In genomic region chr16:47461598-47462266, GRCh38 we compare ENCODE assay signal across 8 cellular contexts. TPM values are rescaled to one million over a fixed set of nuclear protein-coding genes. Genes with fewer than 3 reads are reported as not detected.
DNase-seq lines count a peak whose midpoint lies in the region; ATAC-seq, FAIRE-seq and TF ChIP-seq lines count a peak whose summit lies in the region.

No MANE protein-coding gene starts in this region.

- no peak for ATAC-seq in T-helper 17 cell

- peaks cover 31% of the 10 kb centered on the region for H3K4me1 ChIP-seq in endothelial cell of umbilical vein (ENCODE audit: control insufficient read depth, extremely low read depth, insufficient read depth, low read length)

- DNase-seq in Ammon's horn (ENCODE audit: low spot score): peak; percentile 15
- peak; percentile 6 for DNase-seq in GM12891 (ENCODE audit: insufficient read length, low spot score)
- peak; percentile 81 for DNase-seq in HT-29 (ENCODE audit: low spot score)
- DNase-seq in T-helper 17 cell: no peak
- DNase-seq in endothelial cell of umbilical vein (ENCODE audit: low read depth, low spot score): peak; percentile 71
- DNase-seq in mesothelial cell of epicardium (ENCODE audit: low spot score in 2 of 2, unreplicated experiment in 2 of 2): no peak
- no peak for DNase-seq in type B pancreatic cell (ENCODE audit: extremely low spot score, unreplicated experiment)
- no peak for DNase-seq in NCI-H128 (lab: John Stamatoyannopoulos, UW; ENCODE audit: unreplicated experiment)

- H3K27ac Mint-ChIP-seq in T-helper 17 cell: peak overlapping the region; percentile 99
- peak overlapping the region; percentile 96 for H3K27ac Mint-ChIP-seq in mesothelial cell of epicardium
- peak overlapping the region; percentile 96 for H3K27ac Mint-ChIP-seq in type B pancreatic cell

- peak overlapping the region; percentile 67 to 99 (median 77) for H3K4me3 ChIP-seq in endothelial cell of umbilical vein (replicated peaks in 1 of 3; ENCODE audit: insufficient read depth in 1 of 3, low read depth in 1 of 3, low read length in 3 of 3)

- no peaks in the 10 kb centered on the region for H3K9me3 Mint-ChIP-seq in mesothelial cell of epicardium
- H3K9me3 Mint-ChIP-seq in type B pancreatic cell: no peaks in the 10 kb centered on the region

- POLR2A ChIA-PET in endothelial cell of umbilical vein (lab: Charles Lee): interaction anchor here (0.9 kb wide), 2 partner anchors 10 to 317 kb away, joined by 3 read pairs; no protein-coding TSS in a partner anchor

- peak overlapping the region; percentile 94 for H2AFZ ChIP-seq in endothelial cell of umbilical vein (ENCODE audit: low read depth, low read length)

- H3K27me3 ChIP-seq in endothelial cell of umbilical vein (ENCODE audit: control insufficient read depth in 2 of 2, insufficient read depth in 2 of 2, low read length in 2 of 2): no peaks in the 10 kb centered on the region

- H3K9me1 ChIP-seq in endothelial cell of umbilical vein (replicated peaks; ENCODE audit: control insufficient read depth, extremely low read depth, insufficient read depth, low read length): no peaks in the 10 kb centered on the region

- TF ChIP-seq CTCF in endothelial cell of umbilical vein (IDR thresholded peaks at IDR 0.05; ENCODE audit: extremely low read depth in 1 of 2, insufficient read depth in 1 of 2, low read depth in 1 of 2, low read length in 2 of 2) (no peak), mesothelial cell of epicardium (IDR thresholded peaks at IDR 0.05; ENCODE audit: unreplicated experiment) (no peak), type B pancreatic cell (conservative IDR thresholded peaks at IDR 0.05) (peak; percentile 18)

- intact Hi-C loops in endothelial cell of umbilical vein (cut with micrococcal nuclease): loop anchor here (1.0 to 10.0 kb wide), 7 partner anchors 181 to 696 kb away; partner anchors contain the start of genes ABCC12 and NETO2

- H3K9me3 ChIP-seq in T-helper 17 cell (ENCODE audit: control insufficient read depth, low read length, poor library complexity, severe bottlenecking) (no peaks in the 10 kb centered on the region), endothelial cell of umbilical vein (replicated peaks; ENCODE audit: control insufficient read depth, insufficient read depth, low read length) (no peaks in the 10 kb centered on the region)

- H3K9ac ChIP-seq in endothelial cell of umbilical vein (replicated peaks; ENCODE audit: extremely low read depth, insufficient read depth, low read length): peak overlapping the region; percentile 97

- H3K4me3 Mint-ChIP-seq in T-helper 17 cell (peak overlapping the region; percentile 98), mesothelial cell of epicardium (peak overlapping the region; percentile 90), type B pancreatic cell (peak overlapping the region; percentile 95)

- FAIRE-seq in GM12891 (lab: Jason Lieb, UNC) (no peak), endothelial cell of umbilical vein (lab: Jason Lieb, UNC) (peak; percentile 80)

- no peaks in the 10 kb centered on the region for H3K27me3 Mint-ChIP-seq in T-helper 17 cell
- H3K27me3 Mint-ChIP-seq in mesothelial cell of epicardium (ENCODE audit: low read depth): no peaks in the 10 kb centered on the region
- no peaks in the 10 kb centered on the region for H3K27me3 Mint-ChIP-seq in type B pancreatic cell

- no peaks in the 10 kb centered on the region for H4K20me1 ChIP-seq in endothelial cell of umbilical vein (replicated peaks; ENCODE audit: control insufficient read depth, extremely low read depth, insufficient read depth, low read length)

- H3K36me3 Mint-ChIP-seq in T-helper 17 cell (ENCODE audit: low read depth) (peaks cover 12% of the 10 kb centered on the region), mesothelial cell of epicardium (peaks cover 3% of the 10 kb centered on the region), type B pancreatic cell (peaks cover 12% of the 10 kb centered on the region)

- peaks cover 38% of the 10 kb centered on the region for H3K4me1 Mint-ChIP-seq in T-helper 17 cell
- peaks cover 31% of the 10 kb centered on the region for H3K4me1 Mint-ChIP-seq in mesothelial cell of epicardium
- H3K4me1 Mint-ChIP-seq in type B pancreatic cell (ENCODE audit: unreplicated experiment): peaks cover 37% of the 10 kb centered on the region

- peaks cover 22% of the 10 kb centered on the region for H3K79me2 ChIP-seq in endothelial cell of umbilical vein (ENCODE audit: control insufficient read depth, insufficient read depth, low read length)

- TSS peak; percentile 49 for BruUV-seq in endothelial cell of umbilical vein (replicated peaks; lab: Mats Ljungman, UMichigan)

- H3K27ac ChIP-seq in endothelial cell of umbilical vein (ENCODE audit: insufficient read depth, low read depth, low read length): peak overlapping the region; percentile 99

- peak overlapping the region; percentile 97 for H3K4me2 ChIP-seq in endothelial cell of umbilical vein (ENCODE audit: insufficient read depth, low read length)

- TF ChIP-seq POLR2A in GM12891 (IDR thresholded peaks at IDR 0.05; ENCODE audit: low read depth, low read length) (no peak), endothelial cell of umbilical vein (IDR thresholded peaks at IDR 0.05; ENCODE audit: low read depth, low read length) (no peak)

- CTCF ChIA-PET in endothelial cell of umbilical vein (lab: Charles Lee): interaction anchor here (1.1 to 2.3 kb wide), 5 partner anchors 318 to 703 kb away, joined by 3 to 10 read pairs (median 8); partner anchors contain the start of gene NETO2

- dilution Hi-C loops in endothelial cell of umbilical vein (cut with MboI; ENCODE audit: extremely low pct_ligation_motif_present, low sequenced_read_pairs): no loop called here

- no peaks in the 10 kb centered on the region for H3K36me3 ChIP-seq in endothelial cell of umbilical vein (ENCODE audit: control insufficient read depth in 2 of 2, extremely low read depth in 1 of 2, insufficient read depth in 2 of 2, low read length in 2 of 2)

TF ChIP-seq in GM12891, 5 proteins besides CTCF, POLR2A, EP300 and RAD21:
- TF ChIP-seq PAX5 (IDR thresholded peaks at IDR 0.05; ENCODE audit: insufficient read depth, low read length, severe bottlenecking) (no peak), TAF1 (IDR thresholded peaks at IDR 0.05; ENCODE audit: low read depth, low read length) (no peak), POU2F2 (IDR thresholded peaks at IDR 0.05; ENCODE audit: low read depth, low read length) (no peak), POLR2AphosphoS5 (IDR thresholded peaks at IDR 0.05; ENCODE audit: low read depth, low read length) (no peak), SPI1 (IDR thresholded peaks at IDR 0.05; ENCODE audit: low read depth, low read length) (no peak)

TF ChIP-seq in endothelial cell of umbilical vein, 7 proteins besides CTCF, POLR2A, EP300 and RAD21:
- TF ChIP-seq EZH2 (IDR thresholded peaks at IDR 0.05; ENCODE audit: borderline replicate concordance, low read depth, low read length, severe bottlenecking): no peak
- TF ChIP-seq POLR2AphosphoS5 (IDR thresholded peaks at IDR 0.05; ENCODE audit: insufficient read depth, low read depth, low read length): no peak
- TF ChIP-seq MYC (IDR thresholded peaks at IDR 0.05; ENCODE audit: low read depth, low read length): no peak
- no peak for TF ChIP-seq GATA2 (IDR thresholded peaks at IDR 0.05; ENCODE audit: insufficient read depth, insufficient read length, low read depth, low read length)
- TF ChIP-seq JUN (IDR thresholded peaks at IDR 0.05; ENCODE audit: borderline replicate concordance, insufficient read depth, insufficient read length, low read depth): no peak
- no peak for TF ChIP-seq MAX (IDR thresholded peaks at IDR 0.05; ENCODE audit: insufficient read depth, insufficient read length)
- no peak for TF ChIP-seq FOS (IDR thresholded peaks at IDR 0.05; ENCODE audit: borderline replicate concordance, insufficient read depth, low read length)

RNA-seq across cellular contexts. Expression of gene PHKB, which starts 0.6 kb away (rescaled TPM):
- 16.2 TPM for polyA plus RNA-seq in GM12891 (2012; ENCODE audit: low read depth, missing spikeins)
- 19.3 and 24.9 TPM in 2 replicates for total RNA-seq in HT-29 (2014; rRNA removed; shearing (Covaris generic))
- total RNA-seq in T-helper 17 cell (10 to 100 TPM; 56.2 to 59.5 TPM), endothelial cell of umbilical vein (60.9 and 61.0 TPM in 2 replicates), mesothelial cell of epicardium (63.1 to 68.1 TPM (median 64.8 TPM) in 3 replicates), type B pancreatic cell (ENCODE audit: low replicate concordance) (72.9 and 76.1 TPM in 2 replicates)
- polyA plus RNA-seq in endothelial cell of umbilical vein: 23.4 and 30.1 TPM in 2 replicates
- 28.7 and 28.9 TPM in 2 replicates for polyA plus RNA-seq in endothelial cell of umbilical vein (2011; cell fraction: cytosol; rRNA removed)
- 93.7 and 111 TPM in 2 replicates for polyA plus RNA-seq in endothelial cell of umbilical vein (2011; cell fraction: nucleus; rRNA removed)
- polyA plus RNA-seq in endothelial cell of umbilical vein (2012): 29.6 and 30.7 TPM in 2 replicates
- 92.2 and 112 TPM in 2 replicates for polyA minus RNA-seq in endothelial cell of umbilical vein
- 26.2 TPM for polyA minus RNA-seq in endothelial cell of umbilical vein (2011; cell fraction: cytosol; rRNA and poly(A)+ RNA removed)
- polyA minus RNA-seq in endothelial cell of umbilical vein (2011; cell fraction: nucleus; rRNA and poly(A)+ RNA removed): 169 and 223 TPM in 2 replicates

RNA-seq across cellular contexts. Expression of gene ITFG1, which starts 0.9 kb away (rescaled TPM):
- polyA plus RNA-seq in GM12891 (2012; ENCODE audit: low read depth, missing spikeins): 18.0 TPM
- 10.4 and 11.3 TPM in 2 replicates for total RNA-seq in HT-29 (2014; rRNA removed; shearing (Covaris generic))
- total RNA-seq in T-helper 17 cell: 10 to 100 TPM; 27.6 to 29.5 TPM
- total RNA-seq in endothelial cell of umbilical vein: 38.0 and 44.2 TPM in 2 replicates
- polyA plus RNA-seq in endothelial cell of umbilical vein: 31.6 and 32.1 TPM in 2 replicates
- polyA plus RNA-seq in endothelial cell of umbilical vein (2011; cell fraction: cytosol; rRNA removed): 37.1 and 48.7 TPM in 2 replicates
- 24.4 and 28.7 TPM in 2 replicates for polyA plus RNA-seq in endothelial cell of umbilical vein (2011; cell fraction: nucleus; rRNA removed)
- 46.7 and 51.9 TPM in 2 replicates for polyA plus RNA-seq in endothelial cell of umbilical vein (2012)
- 21.8 and 39.6 TPM in 2 replicates for polyA minus RNA-seq in endothelial cell of umbilical vein
- 12.7 TPM for polyA minus RNA-seq in endothelial cell of umbilical vein (2011; cell fraction: cytosol; rRNA and poly(A)+ RNA removed)
- polyA minus RNA-seq in endothelial cell of umbilical vein (2011; cell fraction: nucleus; rRNA and poly(A)+ RNA removed): 56.3 and 75.2 TPM in 2 replicates
- total RNA-seq in mesothelial cell of epicardium: 44.7 to 49.2 TPM (median 48.5 TPM) in 3 replicates
- total RNA-seq in type B pancreatic cell (ENCODE audit: low replicate concordance): 46.6 and 47.1 TPM in 2 replicates

Comparison
In these comparisons a context has a peak if more than half of its experiments do, and no peak if none do; other contexts are left out.
1. DNase-seq: peak in Ammon's horn (single experiment), GM12891 (single experiment), HT-29 (single experiment) and endothelial cell of umbilical vein (single experiment); none in T-helper 17 cell (0 of 3), mesothelial cell of epicardium (0 of 2), type B pancreatic cell (single experiment) and NCI-H128 (single experiment).
2. Peak in every context shown above with its lines, with median percentiles within 50 percentile points of each other: H3K27ac Mint-ChIP-seq and H3K4me3 Mint-ChIP-seq.